In genomic region chr3:45549961-45550360, GRCh38 we compare ENCODE assay signal across 27 cellular contexts. TPM values are rescaled to one million over a fixed set of nuclear protein-coding genes. Genes with fewer than 3 reads are reported as not detected.
DNase-seq lines count a peak whose midpoint lies in the region; ATAC-seq and TF ChIP-seq lines count a peak whose summit lies in the region.
"Had no signal": no experiment of that assay in that cellular context is flagged by ENCODE, and none has a peak within 500 bp of the region (broad histone marks: within the 10 kb centered on the region; RNA-seq: fewer than 3 reads in every experiment).

No MANE protein-coding gene starts in this region.

- no peak overlapping the region for H3K4me3 Mint-ChIP-seq in activated naive CD4-positive, alpha-beta T cell treated with anti-CD3 and anti-CD28 coated beads, Interleukin-2, amount 50 U/mL, for 24 hours
- H3K4me3 Mint-ChIP-seq in mesothelial cell of epicardium = no peak overlapping the region
- H3K4me3 Mint-ChIP-seq in stimulated activated naive B cell treated with anti-CD40 and anti-IgM and Interleukin-4, amounts not matched to agents 10 μg/mL and 1 μg/mL and 100 μg/mL, for 72 hours = no peak overlapping the region
- H3K4me3 Mint-ChIP-seq: activated CD8-positive, alpha-beta T cell treated with anti-CD3 and anti-CD28 coated beads, Interleukin-2, amount 10 ng/mL, durations not matched to agents 7 days and 5 days; activated naive CD4-positive, alpha-beta T cell treated with anti-CD3 and anti-CD28 coated beads, Interleukin-2, amount 10 ng/mL, durations not matched to agents 7 days and 5 days; CD4-positive, alpha-beta T cell had no signal

- H3K27ac Mint-ChIP-seq in activated naive CD4-positive, alpha-beta T cell treated with anti-CD3 and anti-CD28 coated beads, Interleukin-2, amount 50 U/mL, for 24 hours = peak overlapping the region; percentile 14
- peak overlapping the region in 1 of 2 donors; percentile 62 for H3K27ac Mint-ChIP-seq in activated naive CD4-positive, alpha-beta T cell treated with anti-CD3 and anti-CD28 coated beads, Interleukin-2, amount 50 U/mL, for 72 hours
- H3K27ac Mint-ChIP-seq in mesothelial cell of epicardium = peak overlapping the region; percentile 60
- H3K27ac Mint-ChIP-seq in stimulated activated naive B cell treated with anti-CD40 and anti-IgM and Interleukin-4, amounts not matched to agents 10 μg/mL and 1 μg/mL and 100 μg/mL, for 72 hours = peak overlapping the region; percentile 22
- H3K27ac Mint-ChIP-seq: activated CD8-positive, alpha-beta T cell treated with anti-CD3 and anti-CD28 coated beads, Interleukin-2, amount 10 ng/mL, durations not matched to agents 7 days and 5 days; activated naive CD4-positive, alpha-beta T cell treated with anti-CD3 and anti-CD28 coated beads, Interleukin-2, amount 10 ng/mL, durations not matched to agents 7 days and 5 days; CD4-positive, alpha-beta T cell had no signal

- H3K36me3 Mint-ChIP-seq in activated naive CD4-positive, alpha-beta T cell treated with anti-CD3 and anti-CD28 coated beads, Interleukin-2, amount 50 U/mL, for 24 hours = peaks cover 4% of the 10 kb centered on the region
- H3K36me3 Mint-ChIP-seq in activated naive CD4-positive, alpha-beta T cell treated with anti-CD3 and anti-CD28 coated beads, Interleukin-2, amount 50 U/mL, for 72 hours = no peaks in the 10 kb centered on the region
- H3K36me3 Mint-ChIP-seq in mesothelial cell of epicardium = peaks cover 7% of the 10 kb centered on the region
- H3K36me3 Mint-ChIP-seq in stimulated activated naive B cell treated with anti-CD40 and anti-IgM and Interleukin-4, amounts not matched to agents 10 μg/mL and 1 μg/mL and 100 μg/mL, for 72 hours = peaks cover 15 to 41% of the 10 kb centered on the region in 2 donors

- H3K9me3 Mint-ChIP-seq in activated naive CD4-positive, alpha-beta T cell treated with anti-CD3 and anti-CD28 coated beads, Interleukin-2, amount 50 U/mL, for 24 hours = no peaks in the 10 kb centered on the region
- H3K9me3 Mint-ChIP-seq in activated naive CD4-positive, alpha-beta T cell treated with anti-CD3 and anti-CD28 coated beads, Interleukin-2, amount 50 U/mL, for 72 hours = no peaks in the 10 kb centered on the region
- H3K9me3 Mint-ChIP-seq in mesothelial cell of epicardium = no peaks in the 10 kb centered on the region
- no peaks in the 10 kb centered on the region for H3K9me3 Mint-ChIP-seq in stimulated activated naive B cell treated with anti-CD40 and anti-IgM and Interleukin-4, amounts not matched to agents 10 μg/mL and 1 μg/mL and 100 μg/mL, for 72 hours
- H3K9me3 Mint-ChIP-seq: activated naive CD4-positive, alpha-beta T cell treated with anti-CD3 and anti-CD28 coated beads, Interleukin-2, amount 10 ng/mL, durations not matched to agents 7 days and 5 days; CD4-positive, alpha-beta T cell had no signal

- TF ChIP-seq CTCF in choroid plexus epithelial cell (conservative IDR thresholded peaks at IDR 0.05; ENCODE audit: low read depth, low read length) (no peak), mesothelial cell of epicardium (IDR thresholded peaks at IDR 0.05; ENCODE audit: unreplicated experiment) (no peak)

- no peak for ATAC-seq in activated naive CD4-positive, alpha-beta T cell treated with anti-CD3 and anti-CD28 coated beads, Interleukin-2, amount 50 U/mL, for 72 hours
- ATAC-seq in stimulated activated naive B cell treated with anti-CD40 and anti-IgM and Interleukin-4, amounts not matched to agents 10 μg/mL and 1 μg/mL and 100 μg/mL, for 72 hours (replicated peaks) = no peak
- ATAC-seq in GM21515 (IDR thresholded peaks at IDR 0.05; ENCODE audit: unreplicated experiment) = no peak
- no peak for ATAC-seq in GM21786 (IDR thresholded peaks at IDR 0.05; ENCODE audit: unreplicated experiment)
- ATAC-seq: A549; activated CD8-positive, alpha-beta T cell treated with anti-CD3 and anti-CD28 coated beads, Interleukin-2, amount 10 ng/mL, durations not matched to agents 7 days and 5 days; heart left ventricle; right cardiac atrium had no signal

- H3K27me3 Mint-ChIP-seq in activated naive CD4-positive, alpha-beta T cell treated with anti-CD3 and anti-CD28 coated beads, Interleukin-2, amount 50 U/mL, for 24 hours = no peaks in the 10 kb centered on the region
- no peaks in the 10 kb centered on the region for H3K27me3 Mint-ChIP-seq in mesothelial cell of epicardium (ENCODE audit: low read depth)
- no peaks in the 10 kb centered on the region for H3K27me3 Mint-ChIP-seq in stimulated activated naive B cell treated with anti-CD40 and anti-IgM and Interleukin-4, amounts not matched to agents 10 μg/mL and 1 μg/mL and 100 μg/mL, for 72 hours
- H3K27me3 Mint-ChIP-seq: activated naive CD4-positive, alpha-beta T cell treated with anti-CD3 and anti-CD28 coated beads, Interleukin-2, amount 10 ng/mL, durations not matched to agents 7 days and 5 days; CD4-positive, alpha-beta T cell had no signal

- no peak for DNase-seq in activated naive CD4-positive, alpha-beta T cell treated with anti-CD3 and anti-CD28 coated beads, Interleukin-2, amount 50 U/mL, for 72 hours (ENCODE audit: low spot score in 2 of 2)
- DNase-seq in choroid plexus epithelial cell (ENCODE audit: low read depth) (peak; percentile 32), mesothelial cell of epicardium (ENCODE audit: low spot score in 2 of 2, unreplicated experiment in 2 of 2) (no peak), kidney glomerular epithelial cell (lab: John Stamatoyannopoulos, UW) (no peak)
- DNase-seq in stimulated activated naive B cell treated with anti-CD40 and anti-IgM and Interleukin-4, amounts not matched to agents 10 μg/mL and 1 μg/mL and 100 μg/mL, for 72 hours = no peak
- DNase-seq: activated CD4-positive, CD25-positive, alpha-beta regulatory T cell treated with anti-CD3 and anti-CD28 coated beads, Interleukin-2, amount 50 U/mL, for 72 hours; activated CD8-positive, alpha-beta T cell treated with anti-CD3 and anti-CD28 coated beads, Interleukin-2, amount 10 ng/mL, durations not matched to agents 7 days and 5 days; activated naive CD4-positive, alpha-beta T cell treated with anti-CD3 and anti-CD28 coated beads, Interleukin-2, amount 10 ng/mL, durations not matched to agents 7 days and 5 days; AML-193; amygdala; CD4-positive, alpha-beta T cell; colonic mucosa; effector CD8-positive, alpha-beta T cell; H7; heart left ventricle; NCI-H1417; NCI-H2029; NCI-H226; right cardiac atrium; SHP77; T-helper 2 cell; tibial artery had no signal

- H3K4me1 Mint-ChIP-seq in activated naive CD4-positive, alpha-beta T cell treated with anti-CD3 and anti-CD28 coated beads, Interleukin-2, amount 50 U/mL, for 24 hours = peaks cover 4% of the 10 kb centered on the region
- H3K4me1 Mint-ChIP-seq in mesothelial cell of epicardium = peaks cover 29% of the 10 kb centered on the region
- H3K4me1 Mint-ChIP-seq in stimulated activated naive B cell treated with anti-CD40 and anti-IgM and Interleukin-4, amounts not matched to agents 10 μg/mL and 1 μg/mL and 100 μg/mL, for 72 hours = peaks cover 40 to 65% of the 10 kb centered on the region in 2 donors
- H3K4me1 Mint-ChIP-seq: activated naive CD4-positive, alpha-beta T cell treated with anti-CD3 and anti-CD28 coated beads, Interleukin-2, amount 10 ng/mL, durations not matched to agents 7 days and 5 days had no signal

- no peak overlapping the region for H3K4me3 ChIP-seq in choroid plexus epithelial cell (ENCODE audit: low read depth, low read length)
- H3K4me3 ChIP-seq: A549, breast epithelium, colonic mucosa, heart left ventricle, tibial artery had no signal

RNA-seq across cellular contexts. Expression of gene LIMD1, which starts 44.6 kb away (rescaled TPM):
- total RNA-seq in activated naive CD4-positive, alpha-beta T cell treated with anti-CD3 and anti-CD28 coated beads, Interleukin-2, amount 50 U/mL, for 72 hours = 10 to 100 TPM; 14.9 to 39.6 TPM
- 27.8 to 28.7 TPM (median 27.8 TPM) in 3 replicates for total RNA-seq in mesothelial cell of epicardium
